10 cellular contexts compared by ENCODE assay signal in the genomic region with DNA sequence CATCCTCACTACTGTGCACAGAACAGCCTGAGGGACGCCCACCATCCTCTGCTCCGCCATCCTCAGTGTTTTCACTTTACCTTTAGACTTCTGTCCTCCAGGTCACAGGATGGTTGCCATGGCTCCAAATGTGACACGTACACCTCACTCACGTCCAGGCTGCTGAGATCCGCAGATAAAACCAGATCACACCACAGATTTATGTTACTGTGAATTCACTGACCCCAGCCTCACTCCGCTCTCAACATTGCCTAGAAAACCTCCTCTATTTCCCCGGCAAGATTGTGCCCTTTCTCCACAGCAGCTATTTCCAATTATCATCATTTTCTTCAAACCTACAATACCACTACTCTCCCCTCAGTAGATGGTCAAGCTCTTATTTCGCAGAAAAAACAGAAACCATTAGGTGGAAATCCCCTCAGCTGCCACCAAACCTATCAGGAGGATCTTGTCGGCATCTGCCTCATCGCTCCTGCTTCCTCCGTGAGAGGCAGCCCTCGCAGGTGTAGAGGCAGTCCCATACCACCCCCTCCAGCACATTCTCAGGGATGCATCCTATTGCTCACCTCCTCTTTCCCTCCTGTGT. TPM values are rescaled to one million over a fixed set of nuclear protein-coding genes. Genes with fewer than 3 reads are reported as not detected.
DNase-seq lines count a peak whose midpoint lies in the region; ATAC-seq and TF ChIP-seq lines count a peak whose summit lies in the region.
"Had no signal": no experiment of that assay in that cellular context is flagged by ENCODE, and none has a peak within 500 bp of the region (broad histone marks: within the 10 kb centered on the region; RNA-seq: fewer than 3 reads in every experiment).

No MANE protein-coding gene starts in this region.

- CTCF ChIA-PET in naive thymus-derived CD4-positive, alpha-beta T cell (lab: Charles Lee): interaction anchor here (1.2 kb wide), 1 partner anchor 21 kb away, joined by 3 read pairs; no protein-coding TSS in a partner anchor

- peak overlapping the region; percentile 41 to 98 (median 76) for H3K27ac Mint-ChIP-seq in IgD-negative memory B cell
- no peak overlapping the region for H3K27ac Mint-ChIP-seq in naive thymus-derived CD4-positive, alpha-beta T cell

- no peak overlapping the region for H2AFZ ChIP-seq in hepatocyte

- no peak for TF ChIP-seq CTCF in prostate gland (IDR thresholded peaks at IDR 0.05)
- no peak for TF ChIP-seq CTCF in hepatocyte (IDR thresholded peaks at IDR 0.05; ENCODE audit: poor library complexity)

- POLR2A ChIA-PET in naive thymus-derived CD4-positive, alpha-beta T cell (lab: Charles Lee): no interaction called here

- no peak overlapping the region for H3K27ac ChIP-seq in naive thymus-derived CD4-positive, alpha-beta T cell (ENCODE audit: low read depth, low read length)
- no peak overlapping the region for H3K27ac ChIP-seq in prostate gland
- no peak overlapping the region for H3K27ac ChIP-seq in hepatocyte

- peaks cover 29 to 52% (median 32%) of the 10 kb centered on the region in 3 donors for H3K4me1 Mint-ChIP-seq in IgD-negative memory B cell
- H3K4me1 Mint-ChIP-seq in naive thymus-derived CD4-positive, alpha-beta T cell: peaks cover 0 to 37% (median 10%) of the 10 kb centered on the region in 7 donors
- H3K4me1 Mint-ChIP-seq: neural crest cell had no signal

- no peaks in the 10 kb centered on the region for H4K20me1 ChIP-seq in hepatocyte (ENCODE audit: insufficient read depth, poor library complexity, severe bottlenecking)

- peak overlapping the region; percentile 32 to 86 (median 76) for H3K4me3 Mint-ChIP-seq in IgD-negative memory B cell
- peak overlapping the region in 1 of 10 donors; percentile 39 for H3K4me3 Mint-ChIP-seq in naive thymus-derived CD4-positive, alpha-beta T cell
- H3K4me3 Mint-ChIP-seq: neural crest cell had no signal

- H3K79me2 ChIP-seq in hepatocyte: no peaks in the 10 kb centered on the region

- no peaks in the 10 kb centered on the region for H3K27me3 ChIP-seq in naive thymus-derived CD4-positive, alpha-beta T cell (ENCODE audit: control insufficient read depth in 2 of 2, insufficient read depth in 2 of 2, low read length in 2 of 2)
- H3K27me3 ChIP-seq in prostate gland (replicated peaks; ENCODE audit: insufficient read depth): no peaks in the 10 kb centered on the region
- no peaks in the 10 kb centered on the region for H3K27me3 ChIP-seq in hepatocyte

- H3K36me3 ChIP-seq in naive thymus-derived CD4-positive, alpha-beta T cell (ENCODE audit: control insufficient read depth in 2 of 3, insufficient read depth in 3 of 3, low read length in 3 of 3): no peaks in the 10 kb centered on the region
- H3K36me3 ChIP-seq in prostate gland (no peaks in the 10 kb centered on the region), hepatocyte (replicated peaks; ENCODE audit: insufficient read depth, low read depth) (no peaks in the 10 kb centered on the region)

- no peak for DNase-seq in naive thymus-derived CD4-positive, alpha-beta T cell
- DNase-seq in prostate gland (ENCODE audit: low spot score) (no peak), Right ventricle myocardium inferior (ENCODE audit: missing footprints) (no peak), DMS79 treated with DMSO at 0.1 percent for 48 hours (lab: John Stamatoyannopoulos, UW) (no peak), hepatocyte (ENCODE audit: low spot score) (no peak)
- DNase-seq: NCI-H774 had no signal

- no peak overlapping the region for H3K4me3 ChIP-seq in naive thymus-derived CD4-positive, alpha-beta T cell (ENCODE audit: low read length)
- H3K4me3 ChIP-seq in prostate gland (no peak overlapping the region), hepatocyte (no peak overlapping the region)

- H3K4me1 ChIP-seq in naive thymus-derived CD4-positive, alpha-beta T cell (ENCODE audit: control insufficient read depth in 2 of 2, insufficient read depth in 2 of 2, low read length in 2 of 2): peaks cover 0 to 7% of the 10 kb centered on the region in 2 donors
- H3K4me1 ChIP-seq in prostate gland (replicated peaks) (no peaks in the 10 kb centered on the region), hepatocyte (ENCODE audit: insufficient read depth) (peaks cover 3% of the 10 kb centered on the region)

- ATAC-seq in GM18867 (IDR thresholded peaks at IDR 0.05; ENCODE audit: unreplicated experiment): peak; percentile 49
- ATAC-seq in GM21737 (IDR thresholded peaks at IDR 0.05; ENCODE audit: unreplicated experiment): peak; percentile 42
- peak; percentile 55 for ATAC-seq in naive thymus-derived CD4-positive, alpha-beta T cell
- no peak for ATAC-seq in Right ventricle myocardium inferior

- H3K9me3 ChIP-seq in naive thymus-derived CD4-positive, alpha-beta T cell (ENCODE audit: control insufficient read depth in 2 of 3, low read length in 3 of 3): no peaks in the 10 kb centered on the region
- H3K9me3 ChIP-seq in prostate gland: no peaks in the 10 kb centered on the region
- H3K9me3 ChIP-seq in hepatocyte (ENCODE audit: low read depth): no peaks in the 10 kb centered on the region

- no peak overlapping the region for H3K4me2 ChIP-seq in hepatocyte

- no peaks in the 10 kb centered on the region for H3K36me3 Mint-ChIP-seq in IgD-negative memory B cell
- H3K36me3 Mint-ChIP-seq in naive thymus-derived CD4-positive, alpha-beta T cell: peaks cover 0 to 11% (median 0%) of the 10 kb centered on the region in 5 donors

- no peaks in the 10 kb centered on the region for H3K27me3 Mint-ChIP-seq in IgD-negative memory B cell
- H3K27me3 Mint-ChIP-seq in naive thymus-derived CD4-positive, alpha-beta T cell: peaks cover 0 to 10% (median 2%) of the 10 kb centered on the region in 5 donors

- WGBS in prostate gland: 79% methylated on average over 12 of the region's 12 CpGs
- 77% methylated on average over 12 of the region's 12 CpGs for WGBS in hepatocyte (ENCODE audit: low lambda C conversion rate, missing lambda C conversion rate)

- H3K9me3 Mint-ChIP-seq in IgD-negative memory B cell: peaks cover 0 to 10% (median 3%) of the 10 kb centered on the region in 3 donors
- peaks cover 0 to 9% (median 2%) of the 10 kb centered on the region in 11 donors for H3K9me3 Mint-ChIP-seq in naive thymus-derived CD4-positive, alpha-beta T cell

- no peaks in the 10 kb centered on the region for H3K9me2 ChIP-seq in hepatocyte (replicated peaks; ENCODE audit: insufficient read depth)

- TF ChIP-seq POLR2A in prostate gland (IDR thresholded peaks at IDR 0.05): no peak

- intact Hi-C loops in naive thymus-derived CD4-positive, alpha-beta T cell (cut with micrococcal nuclease): no loop called here
- intact Hi-C loops in prostate gland (cut with DNase I): no loop called here
- intact Hi-C loops in Right ventricle myocardium inferior (cut with DNase I): no loop called here

RNA-seq across cellular contexts. Expression of gene SLC1A4, which starts 49.8 kb away (rescaled TPM):
- 3.6 TPM for polyA plus RNA-seq in IgD-negative memory B cell
- 10 to 100 TPM in 1 of 5 experiments, 1 to 10 TPM in 4; 1.1 to 34.5 (median 2.2) TPM for total RNA-seq in naive thymus-derived CD4-positive, alpha-beta T cell
- under 1 TPM in 1 of 2 donors, not detected in 1; 0.33 TPM for polyA plus RNA-seq in naive thymus-derived CD4-positive, alpha-beta T cell
- total RNA-seq in prostate gland: 10 to 100 TPM; 21.2 to 33.2 TPM
- total RNA-seq in Right ventricle myocardium inferior: 6.5 TPM
- total RNA-seq in hepatocyte: 17.8 and 23.0 TPM in 2 replicates
- polyA plus RNA-seq in hepatocyte: 11.8 and 14.2 TPM in 2 replicates

Comparison
In these comparisons a context has a peak if more than half of its experiments do, and no peak if none do; other contexts are left out.
1. H3K27ac Mint-ChIP-seq: peak in IgD-negative memory B cell (3 of 3); none in naive thymus-derived CD4-positive, alpha-beta T cell (0 of 9).